Comparison of ENCODE assay signal across 12 cellular contexts in the genomic region with DNA sequence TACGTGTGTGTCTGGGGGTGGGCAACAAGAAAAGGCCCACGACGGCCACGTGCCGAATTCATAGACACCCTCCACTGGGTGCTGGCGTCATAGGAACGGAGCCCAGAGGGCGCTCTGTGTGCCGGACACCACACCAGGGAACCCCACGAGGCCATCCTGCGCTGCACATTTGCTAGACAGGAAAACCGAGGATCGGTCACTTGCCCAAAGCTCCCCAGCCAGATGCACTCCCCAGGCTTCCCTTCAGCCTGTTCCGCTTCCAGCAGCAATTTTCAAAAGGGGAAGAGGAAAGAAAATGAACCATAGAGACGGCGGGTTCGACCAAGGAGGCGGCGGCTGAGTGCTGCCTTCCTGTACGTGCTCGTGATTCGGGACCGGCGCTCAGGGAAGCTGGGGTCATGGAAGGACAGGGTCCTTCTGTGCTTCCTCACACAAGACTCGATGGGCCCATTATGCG.
DNase-seq lines count a peak whose midpoint lies in the region; FAIRE-seq and TF ChIP-seq lines count a peak whose summit lies in the region.
"Had no signal": no experiment of that assay in that cellular context is flagged by ENCODE, and none has a peak within 500 bp of the region (broad histone marks: within the 10 kb centered on the region; RNA-seq: fewer than 3 reads in every experiment).

No MANE protein-coding gene starts in this region.

- H3K79me1 ChIP-seq in trophoblast cell (ENCODE audit: low read length) = peaks cover 44% of the 10 kb centered on the region

- no peak overlapping the region for H3K4me3 Mint-ChIP-seq in activated CD4-positive, alpha-beta memory T cell treated with anti-CD3 and anti-CD28 coated beads for 36 hours
- H3K4me3 Mint-ChIP-seq: T-helper 17 cell had no signal

- peak overlapping the region; percentile 24 for H2BK12ac ChIP-seq in trophoblast cell (ENCODE audit: low read length)

- no peak for TF ChIP-seq CTCF in kidney (IDR thresholded peaks at IDR 0.05; ENCODE audit: borderline replicate concordance, extremely low read depth, insufficient read depth)

- no peak for FAIRE-seq in kidney (lab: Jason Lieb, UNC)

- no peaks in the 10 kb centered on the region for H3K27me3 Mint-ChIP-seq in activated CD4-positive, alpha-beta memory T cell treated with anti-CD3 and anti-CD28 coated beads for 36 hours
- H3K27me3 Mint-ChIP-seq: T-helper 17 cell had no signal

- H3K4ac ChIP-seq in trophoblast cell (ENCODE audit: low read depth, low read length) = peak overlapping the region; percentile 75

- intact Hi-C loops in kidney (cut with DNase I) = no loop called here
- intact Hi-C loops in activated CD4-positive, alpha-beta memory T cell treated with anti-CD3 and anti-CD28 coated beads for 36 hours (cut with micrococcal nuclease) = no loop called here

- CTCF ChIA-PET in activated CD4-positive, alpha-beta memory T cell treated with anti-CD3 and anti-CD28 coated beads for 36 hours (lab: Charles Lee) = no interaction called here

- peak overlapping the region; percentile 34 for H2BK120ac ChIP-seq in trophoblast cell (ENCODE audit: insufficient read depth, low read length, poor library complexity)

- H2AFZ ChIP-seq in trophoblast cell (ENCODE audit: insufficient read depth, low read length, poor library complexity) = no peak overlapping the region

- H3K36me3 Mint-ChIP-seq in activated CD4-positive, alpha-beta memory T cell treated with anti-CD3 and anti-CD28 coated beads for 36 hours = no peaks in the 10 kb centered on the region

- peak overlapping the region; percentile 34 to 82 (median 64) for H3K9ac ChIP-seq in BLaER1 treated with 17β-estradiol and CSF1 and Interleukin-3, amounts not matched to agents 10 nM and 100 nM
- H3K9ac ChIP-seq in adipocyte (ENCODE audit: low read length) = peak overlapping the region; percentile 73
- H3K9ac ChIP-seq in kidney (ENCODE audit: low read length in 2 of 2) = peak overlapping the region; percentile 16 to 51
- H3K9ac ChIP-seq in trophoblast cell (ENCODE audit: low read length) = no peak overlapping the region

- H3K23ac ChIP-seq in trophoblast cell (ENCODE audit: low read length) = no peak overlapping the region

- H3K27me3 ChIP-seq in BLaER1 treated with 17β-estradiol and CSF1 and Interleukin-3, amounts not matched to agents 10 nM and 100 nM = no peaks in the 10 kb centered on the region
- H3K27me3 ChIP-seq in adipocyte (replicated peaks; ENCODE audit: control insufficient read depth, insufficient read depth, low read length) (no peaks in the 10 kb centered on the region), trophoblast cell (ENCODE audit: insufficient read depth, low read length) (no peaks in the 10 kb centered on the region)

- peaks cover 0 to 28% (median 15%) of the 10 kb centered on the region in 11 experiments; a peak in 16 of 22 replicates for H3K36me3 ChIP-seq in BLaER1 treated with 17β-estradiol and CSF1 and Interleukin-3, amounts not matched to agents 10 nM and 100 nM
- no peaks in the 10 kb centered on the region for H3K36me3 ChIP-seq in adipocyte (ENCODE audit: control insufficient read depth, insufficient read depth, low read length, severe bottlenecking)
- peaks cover 0 to 8% of the 10 kb centered on the region in 2 donors for H3K36me3 ChIP-seq in kidney (ENCODE audit: control insufficient read depth in 1 of 2, insufficient read depth in 2 of 2, low read length in 2 of 2)
- H3K36me3 ChIP-seq in trophoblast cell (ENCODE audit: control insufficient read depth in 1 of 2, insufficient read depth in 2 of 2, low read length in 2 of 2) = peaks cover 36 to 46% of the 10 kb centered on the region in 2 experiments

- no peak overlapping the region for H3K27ac Mint-ChIP-seq in activated CD4-positive, alpha-beta memory T cell treated with anti-CD3 and anti-CD28 coated beads for 36 hours
- H3K27ac Mint-ChIP-seq: T-helper 17 cell had no signal

- no peaks in the 10 kb centered on the region for H3K4me1 Mint-ChIP-seq in activated CD4-positive, alpha-beta memory T cell treated with anti-CD3 and anti-CD28 coated beads for 36 hours (ENCODE audit: low read depth)

- peak overlapping the region; percentile 77 to 96 (median 90) for H3K4me2 ChIP-seq in BLaER1 treated with 17β-estradiol and CSF1 and Interleukin-3, amounts not matched to agents 10 nM and 100 nM
- H3K4me2 ChIP-seq in trophoblast cell (ENCODE audit: low read length) = no peak overlapping the region

- H3K14ac ChIP-seq in trophoblast cell (ENCODE audit: low read length) = peak overlapping the region; percentile 83

- peak overlapping the region; percentile 93 for H4K91ac ChIP-seq in trophoblast cell (ENCODE audit: low read depth, low read length)

- DNase-seq in adipocyte (ENCODE audit: low read depth) (no peak), kidney (no peak), trophoblast cell (peak in 1 of 2 donors; percentile 36), middle frontal gyrus (ENCODE audit: extremely low spot score, low spot score) (no peak), NCI-H748 treated with DMSO at 0.1 percent for 48 hours (lab: John Stamatoyannopoulos, UW) (no peak), NCI-H510A treated with DMSO at 0.1 percent for 48 hours (lab: John Stamatoyannopoulos, UW) (no peak)
- no peak for DNase-seq in activated CD4-positive, alpha-beta memory T cell treated with anti-CD3 and anti-CD28 coated beads for 36 hours
- DNase-seq: activated T-cell treated with anti-CD3 and anti-CD28 coated beads, Interleukin-2, amount 50 U/mL, for 48 hours; GDM1; HCEC 1CT; T-helper 17 cell had no signal

- H3K4me1 ChIP-seq in BLaER1 treated with 17β-estradiol and CSF1 and Interleukin-3, amounts not matched to agents 10 nM and 100 nM = peaks cover 33 to 47% (median 42%) of the 10 kb centered on the region in 10 experiments
- H3K4me1 ChIP-seq in adipocyte (ENCODE audit: control insufficient read depth, insufficient read depth, low read length) (peaks cover 10% of the 10 kb centered on the region), kidney (ENCODE audit: control insufficient read depth in 1 of 2, insufficient read depth in 1 of 2, low read depth in 1 of 2, low read length in 2 of 2) (peaks cover 11 to 17% of the 10 kb centered on the region in 2 donors), trophoblast cell (ENCODE audit: control insufficient read depth in 1 of 2, insufficient read depth in 2 of 2, low read length in 2 of 2) (peaks cover 35 to 46% of the 10 kb centered on the region in 2 experiments)

- H2BK5ac ChIP-seq in trophoblast cell (ENCODE audit: low read depth, low read length, poor library complexity) = peak overlapping the region; percentile 79

- H4K12ac ChIP-seq in trophoblast cell (ENCODE audit: low read depth, low read length) = no peak overlapping the region

- peaks cover 0 to 69% (median 30%) of the 10 kb centered on the region in 11 experiments; a peak in 17 of 22 replicates for H4K20me1 ChIP-seq in BLaER1 treated with 17β-estradiol and CSF1 and Interleukin-3, amounts not matched to agents 10 nM and 100 nM

- H3K4me3 ChIP-seq in BLaER1 treated with 17β-estradiol and CSF1 and Interleukin-3, amounts not matched to agents 10 nM and 100 nM = peak overlapping the region in 6 of 10 experiments; percentile 21 to 44 (median 36); a peak in 12 of 20 replicates
- peak overlapping the region; percentile 71 for H3K4me3 ChIP-seq in adipocyte (ENCODE audit: low read length)
- no peak overlapping the region for H3K4me3 ChIP-seq in kidney (ENCODE audit: low read length in 2 of 2)
- no peak overlapping the region for H3K4me3 ChIP-seq in trophoblast cell (ENCODE audit: low read depth, low read length)

- no CpG with 5 or more reads among the region's 26 CpGs for WGBS in trophoblast cell (ENCODE audit: extremely low coverage, insufficient coverage, insufficient read length)

- H2AK5ac ChIP-seq in trophoblast cell (ENCODE audit: low read length) = peak overlapping the region; percentile 49

- peaks cover 34% of the 10 kb centered on the region for H3K79me2 ChIP-seq in trophoblast cell (ENCODE audit: control insufficient read depth, insufficient read depth, low read length, poor library complexity)

- peaks cover 11% of the 10 kb centered on the region for H3K9me3 Mint-ChIP-seq in activated CD4-positive, alpha-beta memory T cell treated with anti-CD3 and anti-CD28 coated beads for 36 hours

- H3K9me3 ChIP-seq in BLaER1 treated with 17β-estradiol and CSF1 and Interleukin-3, amounts not matched to agents 10 nM and 100 nM (replicated peaks in 1 of 11) = peaks cover 15 to 28% (median 20%) of the 10 kb centered on the region in 11 experiments
- H3K9me3 ChIP-seq in adipocyte (ENCODE audit: control insufficient read depth, low read length) = peaks cover 6% of the 10 kb centered on the region
- H3K9me3 ChIP-seq in kidney (ENCODE audit: control insufficient read depth in 1 of 2, low read length in 2 of 2) = no peaks in the 10 kb centered on the region
- H3K9me3 ChIP-seq in trophoblast cell (ENCODE audit: insufficient read depth, low read depth, low read length) = peaks cover 3% of the 10 kb centered on the region

- peak overlapping the region in 10 of 11 experiments; percentile 49 to 90 (median 72); a peak in 20 of 22 replicates for H3K27ac ChIP-seq in BLaER1 treated with 17β-estradiol and CSF1 and Interleukin-3, amounts not matched to agents 10 nM and 100 nM
- H3K27ac ChIP-seq in kidney (ENCODE audit: low read depth in 2 of 2, low read length in 2 of 2) (peak overlapping the region in 1 of 2 donors; percentile 78), trophoblast cell (ENCODE audit: low read depth, low read length) (peak overlapping the region; percentile 91)

- POLR2A ChIA-PET in activated CD4-positive, alpha-beta memory T cell treated with anti-CD3 and anti-CD28 coated beads for 36 hours (lab: Charles Lee) = no interaction called here

- peak overlapping the region; percentile 60 for H4K8ac ChIP-seq in trophoblast cell (ENCODE audit: low read depth, low read length)

- H3K18ac ChIP-seq in trophoblast cell (ENCODE audit: low read length) = peak overlapping the region; percentile 62

Comparison
In these comparisons a context has a peak if more than half of its experiments do, and no peak if none do; other contexts are left out.
1. H3K4me3 ChIP-seq: peak in BLaER1 treated with 17β-estradiol and CSF1 and Interleukin-3, amounts not matched to agents 10 nM and 100 nM (6 of 10) and adipocyte (single experiment); none in kidney (0 of 2) and trophoblast cell (single experiment).